In the genomic region with DNA sequence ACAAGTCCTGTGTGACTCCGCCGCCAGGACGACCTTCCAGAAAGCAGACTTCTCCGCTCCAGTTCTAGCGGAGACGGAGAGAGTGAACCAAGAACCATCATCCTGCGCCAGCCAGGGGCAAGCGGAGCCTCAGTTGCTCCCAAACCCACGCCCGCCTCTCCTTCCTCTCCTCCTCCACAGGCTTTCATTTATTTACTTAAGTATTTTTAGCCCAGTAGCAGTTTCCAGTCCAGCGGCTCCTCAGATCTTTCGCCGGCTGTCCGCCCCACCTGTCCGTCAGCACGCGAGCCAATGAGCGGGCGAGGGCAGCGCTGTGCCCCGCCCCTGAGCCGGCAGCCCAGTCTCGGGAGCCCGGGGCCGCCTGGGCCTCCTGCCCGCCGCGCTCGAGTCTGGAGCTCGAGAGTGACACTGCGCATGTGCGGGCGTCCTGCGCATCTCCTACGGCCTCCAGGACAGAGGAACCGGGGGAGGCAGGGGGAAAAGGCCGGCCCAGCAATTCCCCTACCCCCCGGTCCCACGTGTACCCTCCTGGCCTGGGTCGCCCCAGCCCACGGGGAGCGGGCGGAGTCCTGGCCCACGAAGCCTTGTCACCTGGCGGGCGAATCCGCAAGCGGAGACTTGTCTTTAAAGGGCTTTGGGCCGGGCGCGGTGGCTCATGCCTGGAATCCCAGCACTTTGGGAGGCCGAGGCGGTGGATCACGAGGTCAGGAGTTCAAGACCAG, we compare ENCODE assay signal across 8 cellular contexts. TPM values are rescaled to one million over a fixed set of nuclear protein-coding genes. Genes with fewer than 3 reads are reported as not detected.
A peak's percentile ranks its signal among the peaks of the same experiment; 100 is the strongest.
DNase-seq lines count a peak whose midpoint lies in the region; ATAC-seq and TF ChIP-seq lines count a peak whose summit lies in the region.

Gene FALEC, plus strand, starts transcription at position 425 of the 722 bp plus-strand sequence.

- TF ChIP-seq CTCF in chondrocyte (IDR thresholded peaks at IDR 0.05) = peak; percentile 15

- H3K27ac Mint-ChIP-seq in chondrocyte (ENCODE audit: unreplicated experiment) = peak within 1 kb of the TSS; percentile 91

- H3K9me3 Mint-ChIP-seq in chondrocyte (ENCODE audit: low read depth) = no peaks in the 10 kb centered on the region

- DNase-seq in AML-193 (lab: John Stamatoyannopoulos, UW) = peak; percentile 89 to 91
- DNase-seq in NCI-H460 (ENCODE audit: extremely low read depth, low read depth) = peak; percentile 97
- peak; percentile 86 for DNase-seq in activated CD4-positive, alpha-beta T cell treated with anti-CD3 and anti-CD28 coated beads for 1 hour
- peak; percentile 98 for DNase-seq in chondrocyte (ENCODE audit: low spot score)
- peak; percentile 98 for DNase-seq in kidney tubule cell (ENCODE audit: low spot score)
- DNase-seq in stimulated activated CD4-positive, alpha-beta T cell treated with anti-CD3 and anti-CD28 coated beads, Interleukin-1b, Interleukin-23, amount 100 ng/mL, for 1 hour (ENCODE audit: low read depth in 2 of 2) = peak; percentile 74 to 78

- H3K27me3 Mint-ChIP-seq in chondrocyte (ENCODE audit: low read depth) = no peaks in the 10 kb centered on the region

- ATAC-seq in GM19043 (IDR thresholded peaks at IDR 0.05; ENCODE audit: low read depth, unreplicated experiment) = peak; percentile 96
- peak; percentile 84 for ATAC-seq in HG03378 (IDR thresholded peaks at IDR 0.05; ENCODE audit: unreplicated experiment)

- H3K4me3 Mint-ChIP-seq in chondrocyte (ENCODE audit: unreplicated experiment) = peak within 1 kb of the TSS; percentile 87

- H3K4me1 Mint-ChIP-seq in chondrocyte (ENCODE audit: low read depth) = peaks cover 19% of the 10 kb centered on the region

- H3K36me3 Mint-ChIP-seq in chondrocyte (ENCODE audit: low read depth) = peaks cover 10% of the 10 kb centered on the region

RNA-seq across cellular contexts. Expression of gene FALEC, which starts in this region (rescaled TPM):
- total RNA-seq in NCI-H460 (2014; rRNA removed; shearing (Covaris generic)) = not detected in 2 replicates
- not detected in 2 replicates for polyA plus RNA-seq in NCI-H460 (2014; cell fraction: nucleus; rRNA removed)
- total RNA-seq in chondrocyte = 1.2 TPM in 1 of 3 replicates, not detected in the others

Comparison
In these comparisons a context has a peak if more than half of its experiments do, and no peak if none do; other contexts are left out.
1. Peak in every context shown above with its lines: DNase-seq and ATAC-seq.
2. Peak in DNase-seq in NCI-H460; RNA of the gene not detected or under 1 TPM.